In genomic region chr13:25469179-25469545, GRCh38 we compare ENCODE assay signal across 16 cellular contexts.
DNase-seq lines count a peak whose midpoint lies in the region; ATAC-seq and TF ChIP-seq lines count a peak whose summit lies in the region.
"Had no signal": no experiment of that assay in that cellular context is flagged by ENCODE, and none has a peak within 500 bp of the region (broad histone marks: within the 10 kb centered on the region; RNA-seq: fewer than 3 reads in every experiment).

No MANE protein-coding gene starts in this region.

- no peak for ATAC-seq in T-helper 17 cell
- ATAC-seq: effector memory CD8-positive, alpha-beta T cell; gastrocnemius medialis had no signal

- no peaks in the 10 kb centered on the region for H4K20me1 ChIP-seq in osteoblast (ENCODE audit: insufficient read depth, low read length)

- no peaks in the 10 kb centered on the region for H3K4me1 ChIP-seq in osteoblast (ENCODE audit: insufficient read depth, low read length)
- H3K4me1 ChIP-seq: gastrocnemius medialis had no signal

- H2AFZ ChIP-seq in osteoblast (ENCODE audit: low read length), result no peak overlapping the region

- H3K27ac Mint-ChIP-seq in T-helper 17 cell, result no peak overlapping the region
- H3K27ac Mint-ChIP-seq in glutamatergic neuron (ENCODE audit: unreplicated experiment), result peak overlapping the region; percentile 82
- H3K27ac Mint-ChIP-seq: effector memory CD8-positive, alpha-beta T cell had no signal

- DNase-seq in NCI-H345 (lab: John Stamatoyannopoulos, UW) (peak; percentile 43), NCI-H345 treated with DMSO at 0.1 percent for 48 hours (lab: John Stamatoyannopoulos, UW; ENCODE audit: unreplicated experiment) (no peak), T-helper 17 cell (no peak), glutamatergic neuron (no peak), osteoblast (ENCODE audit: insufficient read length, low spot score, missing footprints) (peak; percentile 62), SKM-1 treated with dmso at 0.1 percent for 144 hours (lab: John Stamatoyannopoulos, UW; ENCODE audit: unreplicated experiment) (no peak), UCSD-AML1 (lab: John Stamatoyannopoulos, UW; ENCODE audit: unreplicated experiment) (no peak)
- DNase-seq in effector CD4-positive, alpha-beta T cell, result no peak
- DNase-seq: 8988T; activated CD4-positive, CD25-positive, alpha-beta regulatory T cell treated with anti-CD3 and anti-CD28 coated beads, Interleukin-2, amount 50 U/mL, for 72 hours; effector memory CD8-positive, alpha-beta T cell; gastrocnemius medialis; HCEC 1CT; MM.1S; small intestine had no signal

- H3K9me3 ChIP-seq in T-helper 17 cell (ENCODE audit: control insufficient read depth, low read length, poor library complexity, severe bottlenecking) (no peaks in the 10 kb centered on the region), osteoblast (ENCODE audit: low read depth, low read length) (no peaks in the 10 kb centered on the region)
- H3K9me3 ChIP-seq: gastrocnemius medialis, thoracic aorta had no signal

- no peaks in the 10 kb centered on the region for H3K79me2 ChIP-seq in osteoblast (ENCODE audit: insufficient read depth, low read length)

- TF ChIP-seq CTCF in glutamatergic neuron (IDR thresholded peaks at IDR 0.05; ENCODE audit: partially characterized antibody, unreplicated experiment) (no peak), osteoblast (IDR thresholded peaks at IDR 0.05; ENCODE audit: extremely low read depth, low read depth, low read length) (no peak)

- peaks cover 5% of the 10 kb centered on the region for H3K4me1 Mint-ChIP-seq in T-helper 17 cell
- peaks cover 11% of the 10 kb centered on the region for H3K4me1 Mint-ChIP-seq in glutamatergic neuron (ENCODE audit: low read depth, unreplicated experiment)

- peaks cover 13% of the 10 kb centered on the region for H3K9me3 Mint-ChIP-seq in glutamatergic neuron (ENCODE audit: unreplicated experiment)

- H3K27ac ChIP-seq in osteoblast (ENCODE audit: low read depth, low read length), result no peak overlapping the region
- H3K27ac ChIP-seq: gastrocnemius medialis, thoracic aorta had no signal

- peaks cover 53% of the 10 kb centered on the region for H3K27me3 Mint-ChIP-seq in T-helper 17 cell
- H3K27me3 Mint-ChIP-seq in glutamatergic neuron (ENCODE audit: unreplicated experiment), result peaks cover 9% of the 10 kb centered on the region

- H3K27me3 ChIP-seq in osteoblast (ENCODE audit: insufficient read depth, low read length), result peaks cover 25% of the 10 kb centered on the region

- H3K4me2 ChIP-seq in osteoblast (ENCODE audit: insufficient read depth, low read length), result no peak overlapping the region

- H3K4me3 Mint-ChIP-seq in T-helper 17 cell (peak overlapping the region; percentile 72), glutamatergic neuron (ENCODE audit: unreplicated experiment) (peak overlapping the region; percentile 95)
- H3K4me3 Mint-ChIP-seq: effector memory CD8-positive, alpha-beta T cell had no signal

- no peak overlapping the region for H3K4me3 ChIP-seq in osteoblast (ENCODE audit: insufficient read depth, low read length)
- H3K4me3 ChIP-seq: gastrocnemius medialis, thoracic aorta had no signal

- H3K36me3 Mint-ChIP-seq in T-helper 17 cell (ENCODE audit: low read depth) (peaks cover 4% of the 10 kb centered on the region), glutamatergic neuron (ENCODE audit: unreplicated experiment) (no peaks in the 10 kb centered on the region)

- H3K36me3 ChIP-seq in osteoblast (ENCODE audit: insufficient read depth, low read length), result no peaks in the 10 kb centered on the region
- H3K36me3 ChIP-seq: gastrocnemius medialis, thoracic aorta had no signal

Comparison
In these comparisons a context has a peak if more than half of its experiments do, and no peak if none do; other contexts are left out.
1. DNase-seq: peak in NCI-H345 (single experiment) and osteoblast (single experiment); none in NCI-H345 treated with DMSO at 0.1 percent for 48 hours (single experiment), T-helper 17 cell (0 of 3), glutamatergic neuron (single experiment), SKM-1 treated with dmso at 0.1 percent for 144 hours (single experiment), UCSD-AML1 (single experiment) and effector CD4-positive, alpha-beta T cell (single experiment).